In genomic region chr1:184753093-184753492, GRCh38 we compare ENCODE assay signal across 12 cellular contexts. TPM values are rescaled to one million over a fixed set of nuclear protein-coding genes. Genes with fewer than 3 reads are reported as not detected.
DNase-seq lines count a peak whose midpoint lies in the region; ATAC-seq and TF ChIP-seq lines count a peak whose summit lies in the region.
"Had no signal": no experiment of that assay in that cellular context is flagged by ENCODE, and none has a peak within 500 bp of the region (broad histone marks: within the 10 kb centered on the region; RNA-seq: fewer than 3 reads in every experiment).

No MANE protein-coding gene starts in this region.

- peaks cover 0 to 54% (median 20%) of the 10 kb centered on the region in 9 donors for H3K4me1 ChIP-seq in heart right ventricle
- H3K4me1 ChIP-seq: testis had no signal

- H3K36me3 ChIP-seq in heart right ventricle, result peaks cover 0 to 3% (median 0%) of the 10 kb centered on the region in 9 donors

- peak overlapping the region in 6 of 10 donors; percentile 92 to 99 (median 96) for H3K27ac ChIP-seq in heart right ventricle

- H3K4me1 Mint-ChIP-seq in activated naive CD8-positive, alpha-beta T cell treated with anti-CD3 and anti-CD28 coated beads, Interleukin-2, amount 50 U/mL, for 24 hours, result peaks cover 54% of the 10 kb centered on the region
- H3K4me1 Mint-ChIP-seq in type B pancreatic cell (ENCODE audit: unreplicated experiment), result peaks cover 24% of the 10 kb centered on the region

- no peak for DNase-seq in heart right ventricle
- no peak for DNase-seq in Right ventricle myocardium superior
- DNase-seq in activated naive CD8-positive, alpha-beta T cell treated with anti-CD3 and anti-CD28 coated beads, Interleukin-2, amount 50 U/mL, for 24 hours, result no peak
- DNase-seq in lung microvascular endothelial cell (ENCODE audit: low read depth in 2 of 2), result peak; percentile 5 to 17
- DNase-seq in type B pancreatic cell (ENCODE audit: extremely low spot score, unreplicated experiment), result no peak
- no peak for DNase-seq in stimulated activated naive CD4-positive, alpha-beta T cell treated with Interleukin-2 at 50 U/mL for 16 hours (lab: John Stamatoyannopoulos, UW)
- no peak for DNase-seq in SHP77 (lab: John Stamatoyannopoulos, UW)
- DNase-seq: activated gamma-delta T cell treated with Interleukin-2 at 50 U/mL for 16 hours, NCI-H345, testis had no signal

- TF ChIP-seq POLR2A in GM18505 (IDR thresholded peaks at IDR 0.05; ENCODE audit: borderline replicate concordance, extremely low read depth, insufficient read depth, insufficient read length), result no peak

- WGBS in heart right ventricle, 2 donors, result 64 to 74% methylated on average over 5 of the region's 5 CpGs

- peak overlapping the region; percentile 91 for H3K4me3 Mint-ChIP-seq in activated naive CD8-positive, alpha-beta T cell treated with anti-CD3 and anti-CD28 coated beads, Interleukin-2, amount 50 U/mL, for 24 hours
- peak overlapping the region; percentile 94 for H3K4me3 Mint-ChIP-seq in type B pancreatic cell

- H3K27me3 ChIP-seq in heart right ventricle, result no peaks in the 10 kb centered on the region
- H3K27me3 ChIP-seq: testis had no signal

- peaks cover 12% of the 10 kb centered on the region for H3K36me3 Mint-ChIP-seq in activated naive CD8-positive, alpha-beta T cell treated with anti-CD3 and anti-CD28 coated beads, Interleukin-2, amount 50 U/mL, for 24 hours (ENCODE audit: low read depth)
- H3K36me3 Mint-ChIP-seq in type B pancreatic cell, result peaks cover 4% of the 10 kb centered on the region

- no peaks in the 10 kb centered on the region for H3K9me3 Mint-ChIP-seq in activated naive CD8-positive, alpha-beta T cell treated with anti-CD3 and anti-CD28 coated beads, Interleukin-2, amount 50 U/mL, for 24 hours
- H3K9me3 Mint-ChIP-seq in type B pancreatic cell, result no peaks in the 10 kb centered on the region

- peak overlapping the region; percentile 94 for H3K27ac Mint-ChIP-seq in activated naive CD8-positive, alpha-beta T cell treated with anti-CD3 and anti-CD28 coated beads, Interleukin-2, amount 50 U/mL, for 24 hours
- H3K27ac Mint-ChIP-seq in type B pancreatic cell, result peak overlapping the region; percentile 88

- intact Hi-C loops in heart right ventricle (cut with DNase I), result loop anchor here in 1 of 10 donors (5.0 kb wide), 1 partner anchor 404 kb away; the partner anchor contains the start of genes SWT1 and TRMT1L
- intact Hi-C loops in Right ventricle myocardium superior (cut with DNase I), result no loop called here

- TF ChIP-seq CTCF in heart right ventricle (IDR thresholded peaks at IDR 0.05) (no peak), type B pancreatic cell (conservative IDR thresholded peaks at IDR 0.05) (no peak)

- peak overlapping the region in 8 of 10 donors; percentile 71 to 98 (median 94) for H3K4me3 ChIP-seq in heart right ventricle

- H3K9me3 ChIP-seq in heart right ventricle, result no peaks in the 10 kb centered on the region
- H3K9me3 ChIP-seq: testis had no signal

- ATAC-seq in heart right ventricle (no peak), Right ventricle myocardium superior (ENCODE audit: poor library complexity) (no peak), GM18505 (IDR thresholded peaks at IDR 0.05; ENCODE audit: unreplicated experiment) (no peak)
- ATAC-seq in activated naive CD8-positive, alpha-beta T cell treated with anti-CD3 and anti-CD28 coated beads, Interleukin-2, amount 50 U/mL, for 24 hours, result no peak
- ATAC-seq: left lobe of liver had no signal

- no peaks in the 10 kb centered on the region for H3K27me3 Mint-ChIP-seq in activated naive CD8-positive, alpha-beta T cell treated with anti-CD3 and anti-CD28 coated beads, Interleukin-2, amount 50 U/mL, for 24 hours
- H3K27me3 Mint-ChIP-seq in type B pancreatic cell, result no peaks in the 10 kb centered on the region

RNA-seq across cellular contexts. Expression of gene EDEM3, which starts 1.6 kb away (rescaled TPM):
- total RNA-seq in heart right ventricle, result 10 to 100 TPM; 12.1 to 26.8 (median 18.4) TPM
- polyA plus RNA-seq in heart right ventricle, result 10 to 100 TPM in 1 of 2 donors, 1 to 10 TPM in 1; 7.8 to 10.9 TPM
- 17.8 TPM for total RNA-seq in Right ventricle myocardium superior
- total RNA-seq in lung microvascular endothelial cell, result 30.3 and 46.2 TPM in 2 replicates
- 29.9 and 32.1 TPM in 2 replicates for total RNA-seq in type B pancreatic cell (ENCODE audit: low replicate concordance)

Comparison
In these comparisons a context has a peak if more than half of its experiments do, and no peak if none do; other contexts are left out.
1. DNase-seq: peak in lung microvascular endothelial cell (2 of 2); none in heart right ventricle (0 of 2), Right ventricle myocardium superior (single experiment), activated naive CD8-positive, alpha-beta T cell treated with anti-CD3 and anti-CD28 coated beads, Interleukin-2, amount 50 U/mL, for 24 hours (single experiment), type B pancreatic cell (single experiment), stimulated activated naive CD4-positive, alpha-beta T cell treated with Interleukin-2 at 50 U/mL for 16 hours (single experiment) and SHP77 (0 of 2).